28 cellular contexts compared by ENCODE assay signal in the genomic region with DNA sequence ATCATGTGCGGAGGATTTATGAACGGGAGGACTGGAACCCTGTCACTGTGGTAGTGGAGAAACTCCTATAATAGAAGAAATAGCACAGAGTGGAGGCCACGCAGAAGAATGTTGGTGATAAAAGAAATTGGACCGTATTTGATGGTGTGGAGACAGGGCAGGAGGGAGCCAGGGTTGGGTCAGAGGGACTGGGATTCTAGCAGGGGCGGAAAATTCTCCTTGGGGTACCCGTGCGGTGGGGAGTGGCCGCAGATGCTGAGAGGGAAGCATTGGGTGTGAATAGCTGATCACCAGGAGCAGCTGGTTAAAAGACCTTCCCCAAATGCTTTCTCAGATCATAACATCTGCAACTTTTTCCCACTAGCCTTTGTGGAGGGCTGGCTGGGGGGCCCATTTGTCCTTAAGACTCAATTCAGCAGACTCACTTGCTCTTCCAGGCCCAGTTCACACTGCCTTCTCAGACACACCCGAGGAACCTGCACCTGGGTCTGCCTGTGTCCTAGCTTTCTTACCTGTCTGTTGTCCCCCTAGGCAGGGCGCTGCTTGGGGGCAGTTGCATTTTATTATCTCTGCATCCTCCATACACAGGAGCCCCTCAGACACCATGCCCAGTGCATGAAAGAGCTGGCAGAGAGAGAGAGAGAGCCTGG. TPM values are rescaled to one million over a fixed set of nuclear protein-coding genes. Genes with fewer than 3 reads are reported as not detected.
DNase-seq lines count a peak whose midpoint lies in the region; ATAC-seq and TF ChIP-seq lines count a peak whose summit lies in the region.
"Had no signal": no experiment of that assay in that cellular context is flagged by ENCODE, and none has a peak within 500 bp of the region (broad histone marks: within the 10 kb centered on the region; RNA-seq: fewer than 3 reads in every experiment).

No MANE protein-coding gene starts in this region.

- peaks cover 56% of the 10 kb centered on the region for H3K36me3 Mint-ChIP-seq in HFFc6 (ENCODE audit: low read depth)
- H3K36me3 Mint-ChIP-seq in nephron (ENCODE audit: low read depth): no peaks in the 10 kb centered on the region
- H3K36me3 Mint-ChIP-seq: CD8-positive, alpha-beta T cell had no signal

- no peak overlapping the region for H2AFZ ChIP-seq in osteoblast (ENCODE audit: low read length)

- peaks cover 100% of the 10 kb centered on the region for H3K79me2 ChIP-seq in osteoblast (ENCODE audit: insufficient read depth, low read length)

- peaks cover 82% of the 10 kb centered on the region for H4K20me1 ChIP-seq in osteoblast (ENCODE audit: insufficient read depth, low read length)

- H3K9me3 ChIP-seq in AG04450 (ENCODE audit: control insufficient read depth, insufficient read depth, low read length) (no peaks in the 10 kb centered on the region), mucosa of descending colon (no peaks in the 10 kb centered on the region), osteoblast (ENCODE audit: low read depth, low read length) (no peaks in the 10 kb centered on the region)
- H3K9me3 ChIP-seq: body of pancreas had no signal

- H3K27me3 ChIP-seq in AG04450 (ENCODE audit: control insufficient read depth, insufficient read depth, low read length) (no peaks in the 10 kb centered on the region), osteoblast (ENCODE audit: insufficient read depth, low read length) (no peaks in the 10 kb centered on the region)
- H3K27me3 ChIP-seq: body of pancreas, tibial nerve had no signal

- H3K4me1 Mint-ChIP-seq in HFFc6 (ENCODE audit: low read depth) (peaks cover 96% of the 10 kb centered on the region), nephron (peaks cover 72% of the 10 kb centered on the region)
- H3K4me1 Mint-ChIP-seq: B cell had no signal

- H3K36me3 ChIP-seq in mucosa of descending colon (ENCODE audit: low read depth): no peaks in the 10 kb centered on the region
- peaks cover 17% of the 10 kb centered on the region for H3K36me3 ChIP-seq in osteoblast (ENCODE audit: insufficient read depth, low read length)
- H3K36me3 ChIP-seq: tibial nerve had no signal

- H3K27me3 Mint-ChIP-seq in HFFc6 (ENCODE audit: insufficient read depth): peaks cover 12% of the 10 kb centered on the region
- H3K27me3 Mint-ChIP-seq in nephron (ENCODE audit: low read depth): peaks cover 3% of the 10 kb centered on the region

- H3K4me3 ChIP-seq in AG04450 (ENCODE audit: low read depth, low read length) (peak overlapping the region; percentile 7; the same call in 1 of the 2 replicates), coronary artery (no peak overlapping the region), mucosa of descending colon (no peak overlapping the region), osteoblast (ENCODE audit: insufficient read depth, low read length) (no peak overlapping the region)
- H3K4me3 ChIP-seq: body of pancreas, K562, tibial nerve had no signal

- ATAC-seq in HG02981 (IDR thresholded peaks at IDR 0.05; ENCODE audit: unreplicated experiment) (no peak), mucosa of descending colon (no peak)
- ATAC-seq: activated CD4-positive, CD25-positive, alpha-beta regulatory T cell treated with anti-CD3 and anti-CD28 coated beads, Interleukin-2, amount 50 U/mL, for 24 hours; activated T-cell treated with anti-CD3 and anti-CD28 coated beads, Interleukin-2, amount 50 U/mL, for 72 hours; body of pancreas; CD8-positive, alpha-beta T cell; K562; right cardiac atrium; Right ventricle myocardium inferior had no signal

- H3K27ac Mint-ChIP-seq in HFFc6 (peak overlapping the region; percentile 94), nephron (peak overlapping the region; percentile 13 to 50 (median 34))
- H3K27ac Mint-ChIP-seq: activated T-cell treated with anti-CD3 and anti-CD28 coated beads, Interleukin-2, amount 50 U/mL, for 72 hours; B cell; CD8-positive, alpha-beta T cell had no signal

- CTCF ChIA-PET in AG04450 (lab: Charles Lee): interaction anchor here (0.6 to 1.8 kb wide), 3 partner anchors 285 to 415 kb away, joined by 3 to 7 read pairs (median 4); no protein-coding TSS in a partner anchor

- peaks cover 29% of the 10 kb centered on the region for H3K4me1 ChIP-seq in mucosa of descending colon (ENCODE audit: low read depth)
- peaks cover 67% of the 10 kb centered on the region for H3K4me1 ChIP-seq in osteoblast (ENCODE audit: insufficient read depth, low read length)

- H3K4me2 ChIP-seq in osteoblast (ENCODE audit: insufficient read depth, low read length): no peak overlapping the region

- POLR2A ChIA-PET in AG04450 (lab: Yijun Ruan, JAX): interaction anchor here (1.2 to 2.0 kb wide), 2 partner anchors 9 to 23 kb away, joined by 5 to 7 read pairs; no protein-coding TSS in a partner anchor

- intact Hi-C loops in mucosa of descending colon (cut with DNase I, micrococcal nuclease): loop anchor here in 1 of 2 donors (10.0 kb wide), 1 partner anchor 96 kb away; no protein-coding TSS in a partner anchor

- H3K4me3 Mint-ChIP-seq in HFFc6: peak overlapping the region; percentile 13; the same call in 1 of the 2 replicates
- H3K4me3 Mint-ChIP-seq in nephron: peak overlapping the region in 2 of 3 experiments; percentile 0 to 4
- H3K4me3 Mint-ChIP-seq: activated T-cell treated with anti-CD3 and anti-CD28 coated beads, Interleukin-2, amount 50 U/mL, for 72 hours; B cell; CD8-positive, alpha-beta T cell had no signal

- DNase-seq in AG04450 (ENCODE audit: low read depth, low spot score): no peak
- no peak for DNase-seq in HFFc6
- peak; percentile 58 for DNase-seq in coronary artery (ENCODE audit: low spot score)
- no peak for DNase-seq in mucosa of descending colon
- no peak for DNase-seq in osteoblast (ENCODE audit: insufficient read length, low spot score, missing footprints)
- no peak for DNase-seq in NCI-H2171 (lab: John Stamatoyannopoulos, UW)
- DNase-seq: activated CD4-positive, alpha-beta T cell treated with anti-CD3 and anti-CD28 coated beads, Interleukin-2, amount 50 U/mL, for 48 hours; activated naive CD4-positive, alpha-beta T cell treated with Interleukin-2 at 50 U/mL for 16 hours; activated T-cell treated with anti-CD3 and anti-CD28 coated beads, Interleukin-2, amount 50 U/mL, for 72 hours; CD8-positive, alpha-beta T cell; effector CD4-positive, alpha-beta T cell; GOT3; NCI-H1092; NCI-H1694 treated with DMSO at 0.1 percent for 48 hours; NCI-H526; OCI-M1; right cardiac atrium; stimulated activated CD4-positive, alpha-beta T cell treated with anti-CD3 and anti-CD28 coated beads, Interleukin-12 subunit alpha, Interleukin-12 subunit beta, amount 100 ng/mL, for 4 hours; stimulated activated CD4-positive, alpha-beta T cell treated with anti-CD3 and anti-CD28 coated beads, Interleukin-4, amount 100 ng/mL, for 1 hour; T-helper 2 cell had no signal

- TF ChIP-seq CTCF in AG04450 (IDR thresholded peaks at IDR 0.05; ENCODE audit: low read depth, low read length) (no peak), HFFc6 (IDR thresholded peaks at IDR 0.05) (no peak), coronary artery (IDR thresholded peaks at IDR 0.05) (no peak), nephron (IDR thresholded peaks at IDR 0.05; ENCODE audit: unreplicated experiment in 3 of 3) (no peak), mucosa of descending colon (IDR thresholded peaks at IDR 0.05) (no peak), osteoblast (IDR thresholded peaks at IDR 0.05; ENCODE audit: extremely low read depth, low read depth, low read length) (no peak)

- H3K9me3 Mint-ChIP-seq in HFFc6 (no peaks in the 10 kb centered on the region), nephron (no peaks in the 10 kb centered on the region)
- H3K9me3 Mint-ChIP-seq: activated T-cell treated with anti-CD3 and anti-CD28 coated beads, Interleukin-2, amount 50 U/mL, for 72 hours; CD8-positive, alpha-beta T cell had no signal

- H3K27ac ChIP-seq in AG04450 (ENCODE audit: low read depth, low read length) (peak overlapping the region; percentile 39), coronary artery (no peak overlapping the region), osteoblast (ENCODE audit: low read depth, low read length) (no peak overlapping the region)
- H3K27ac ChIP-seq: tibial nerve had no signal

RNA-seq across cellular contexts. Expression of gene SH3BP4, which starts 7.1 kb away (rescaled TPM):
- 224 and 276 TPM in 2 replicates for polyA plus RNA-seq in AG04450 (2011; rRNA removed)
- 304 and 360 TPM in 2 replicates for polyA minus RNA-seq in AG04450 (2011; rRNA and poly(A)+ RNA removed)
- 10 to 100 TPM; 82.3 to 98.7 (median 87.8) TPM for total RNA-seq in HFFc6 (2021; fragmentation: NEBNext Ultra II Directional; extraction: Animal tissue kit (Norgen Biotek cat#: 25700))
- 10 to 100 TPM; 18.0 to 30.4 (median 29.6) TPM for total RNA-seq in mucosa of descending colon
- 113 and 121 TPM in 2 replicates for total RNA-seq in osteoblast
